Comparison of ENCODE assay signal across 1 cellular context in the genomic region with DNA sequence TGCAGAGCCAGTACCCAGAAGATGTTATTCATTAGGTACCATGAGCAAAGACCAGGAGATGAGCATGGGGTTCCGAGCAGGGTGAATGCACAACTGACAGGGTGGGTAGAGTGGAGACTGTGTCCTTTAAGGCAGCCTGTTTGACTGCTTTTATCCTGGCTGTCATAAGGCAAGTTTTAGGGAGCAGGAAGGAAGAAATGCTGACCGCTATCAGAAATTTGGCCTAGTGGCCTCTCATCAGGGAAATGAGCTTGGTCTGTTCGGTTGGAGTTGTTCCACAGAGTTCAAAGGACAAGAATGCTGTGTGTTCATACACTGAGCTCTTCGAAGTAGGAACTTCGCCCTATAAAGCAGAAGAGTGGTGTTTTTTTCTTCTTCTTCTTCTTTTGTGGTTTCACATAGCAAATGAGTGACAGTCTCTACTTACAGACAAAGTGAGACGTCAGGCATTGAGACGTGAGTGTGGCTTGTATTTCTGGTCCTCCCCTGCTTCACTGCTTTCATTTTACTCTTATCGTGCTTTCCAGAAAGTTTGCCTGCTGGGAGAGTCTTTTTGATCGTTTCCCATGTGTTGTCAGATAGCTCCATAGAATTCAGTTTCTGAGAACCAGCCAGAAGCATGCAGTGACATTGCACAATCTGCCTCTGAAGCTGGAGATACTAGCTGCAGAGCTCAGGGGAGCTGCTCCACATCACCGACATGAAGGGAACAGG.
A peak's percentile ranks its signal among the peaks of the same experiment; 100 is the strongest.
TF ChIP-seq lines count a peak whose summit lies in the region.

A gene with protein sequence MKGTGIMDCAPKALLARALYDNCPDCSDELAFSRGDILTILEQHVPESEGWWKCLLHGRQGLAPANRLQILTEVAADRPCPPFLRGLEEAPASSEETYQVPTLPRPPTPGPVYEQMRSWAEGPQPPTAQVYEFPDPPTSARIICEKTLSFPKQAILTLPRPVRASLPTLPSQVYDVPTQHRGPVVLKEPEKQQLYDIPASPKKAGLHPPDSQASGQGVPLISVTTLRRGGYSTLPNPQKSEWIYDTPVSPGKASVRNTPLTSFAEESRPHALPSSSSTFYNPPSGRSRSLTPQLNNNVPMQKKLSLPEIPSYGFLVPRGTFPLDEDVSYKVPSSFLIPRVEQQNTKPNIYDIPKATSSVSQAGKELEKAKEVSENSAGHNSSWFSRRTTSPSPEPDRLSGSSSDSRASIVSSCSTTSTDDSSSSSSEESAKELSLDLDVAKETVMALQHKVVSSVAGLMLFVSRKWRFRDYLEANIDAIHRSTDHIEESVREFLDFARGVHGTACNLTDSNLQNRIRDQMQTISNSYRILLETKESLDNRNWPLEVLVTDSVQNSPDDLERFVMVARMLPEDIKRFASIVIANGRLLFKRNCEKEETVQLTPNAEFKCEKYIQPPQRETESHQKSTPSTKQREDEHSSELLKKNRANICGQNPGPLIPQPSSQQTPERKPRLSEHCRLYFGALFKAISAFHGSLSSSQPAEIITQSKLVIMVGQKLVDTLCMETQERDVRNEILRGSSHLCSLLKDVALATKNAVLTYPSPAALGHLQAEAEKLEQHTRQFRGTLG (plus strand): TSS at position 502 of the 714 bp plus-strand sequence. CDS start 199 bp downstream, at position 701.

TF ChIP-seq in K562, 482 proteins besides CTCF, POLR2A, EP300 and RAD21 (continued from another document and continues in another):
- TF ChIP-seq RBBP5 (IDR thresholded peaks at IDR 0.05; ENCODE audit: borderline replicate concordance, insufficient read depth, low read length, poor library complexity, severe bottlenecking), result no peak
- TF ChIP-seq, protein P1, sequence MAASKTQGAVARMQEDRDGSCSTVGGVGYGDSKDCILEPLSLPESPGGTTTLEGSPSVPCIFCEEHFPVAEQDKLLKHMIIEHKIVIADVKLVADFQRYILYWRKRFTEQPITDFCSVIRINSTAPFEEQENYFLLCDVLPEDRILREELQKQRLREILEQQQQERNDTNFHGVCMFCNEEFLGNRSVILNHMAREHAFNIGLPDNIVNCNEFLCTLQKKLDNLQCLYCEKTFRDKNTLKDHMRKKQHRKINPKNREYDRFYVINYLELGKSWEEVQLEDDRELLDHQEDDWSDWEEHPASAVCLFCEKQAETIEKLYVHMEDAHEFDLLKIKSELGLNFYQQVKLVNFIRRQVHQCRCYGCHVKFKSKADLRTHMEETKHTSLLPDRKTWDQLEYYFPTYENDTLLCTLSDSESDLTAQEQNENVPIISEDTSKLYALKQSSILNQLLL (CRISPR knock-in tag; IDR thresholded peaks at IDR 0.05; ENCODE audit: borderline replicate concordance), result no peak
- TF ChIP-seq ZNF143 (CRISPR knock-in tag; IDR thresholded peaks at IDR 0.05), result no peak
- peak; percentile 99 for TF ChIP-seq TCF3 (CRISPR knock-in tag; IDR thresholded peaks at IDR 0.05)
- TF ChIP-seq ZNF12 (CRISPR knock-in tag; IDR thresholded peaks at IDR 0.05), result 0 out of 2 replicates have a peak, but pooled peaks have one; percentile 48
- TF ChIP-seq ZNF184 (CRISPR knock-in tag; IDR thresholded peaks at IDR 0.05), result no peak
- no peak for TF ChIP-seq CAMTA2 (CRISPR knock-in tag; conservative IDR thresholded peaks at IDR 0.05)
- TF ChIP-seq NFIC (IDR thresholded peaks at IDR 0.05), result peak; percentile 95
- TF ChIP-seq ARID1B (IDR thresholded peaks at IDR 0.05), result peak; percentile 99
- no peak for TF ChIP-seq NCOA4 (IDR thresholded peaks at IDR 0.05; ENCODE audit: partially characterized antibody)
- TF ChIP-seq PTTG1 (tag; IDR thresholded peaks at IDR 0.05; ENCODE audit: low read depth), result no peak
- no peak for TF ChIP-seq XRCC4 (IDR thresholded peaks at IDR 0.05; ENCODE audit: extremely low read depth, insufficient read depth, insufficient read length)
- no peak for TF ChIP-seq HNRNPLL (IDR thresholded peaks at IDR 0.05; ENCODE audit: low read depth, low read length, poor library complexity, severe bottlenecking)
- TF ChIP-seq KDM1A (IDR thresholded peaks at IDR 0.05), result peak; percentile 97
- TF ChIP-seq, protein P2, sequence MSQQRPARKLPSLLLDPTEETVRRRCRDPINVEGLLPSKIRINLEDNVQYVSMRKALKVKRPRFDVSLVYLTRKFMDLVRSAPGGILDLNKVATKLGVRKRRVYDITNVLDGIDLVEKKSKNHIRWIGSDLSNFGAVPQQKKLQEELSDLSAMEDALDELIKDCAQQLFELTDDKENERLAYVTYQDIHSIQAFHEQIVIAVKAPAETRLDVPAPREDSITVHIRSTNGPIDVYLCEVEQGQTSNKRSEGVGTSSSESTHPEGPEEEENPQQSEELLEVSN (IDR thresholded peaks at IDR 0.05; ENCODE audit: borderline replicate concordance in 1 of 2, extremely low read depth in 1 of 2, insufficient read depth in 1 of 2, insufficient read length in 1 of 2, low read depth in 1 of 2, low read length in 1 of 2, poor library complexity in 1 of 2, severe bottlenecking in 1 of 2), result peak in 1 of 2 experiments; percentile 35
- TF ChIP-seq CCAR2 (IDR thresholded peaks at IDR 0.05; ENCODE audit: low read depth, low read length), result no peak
- TF ChIP-seq, protein P3, sequence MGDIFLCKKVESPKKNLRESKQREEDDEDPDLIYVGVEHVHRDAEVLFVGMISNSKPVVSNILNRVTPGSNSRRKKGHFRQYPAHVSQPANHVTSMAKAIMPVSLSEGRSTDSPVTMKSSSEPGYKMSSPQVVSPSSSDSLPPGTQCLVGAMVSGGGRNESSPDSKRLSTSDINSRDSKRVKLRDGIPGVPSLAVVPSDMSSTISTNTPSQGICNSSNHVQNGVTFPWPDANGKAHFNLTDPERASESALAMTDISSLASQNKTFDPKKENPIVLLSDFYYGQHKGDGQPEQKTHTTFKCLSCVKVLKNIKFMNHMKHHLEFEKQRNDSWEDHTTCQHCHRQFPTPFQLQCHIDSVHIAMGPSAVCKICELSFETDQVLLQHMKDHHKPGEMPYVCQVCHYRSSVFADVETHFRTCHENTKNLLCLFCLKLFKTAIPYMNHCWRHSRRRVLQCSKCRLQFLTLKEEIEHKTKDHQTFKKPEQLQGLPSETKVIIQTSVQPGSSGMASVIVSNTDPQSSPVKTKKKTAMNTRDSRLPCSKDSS (IDR thresholded peaks at IDR 0.05; ENCODE audit: low read depth, partially characterized antibody), result no peak
- 0 out of 2 replicates have a peak, but pooled peaks have one; percentile 13 for TF ChIP-seq OTX1 (CRISPR knock-in tag; IDR thresholded peaks at IDR 0.05)
- TF ChIP-seq GABPB1 (CRISPR knock-in tag; IDR thresholded peaks at IDR 0.05), result peak; percentile 17; the same call in 1 of the 2 replicates
- TF ChIP-seq, protein P4, sequence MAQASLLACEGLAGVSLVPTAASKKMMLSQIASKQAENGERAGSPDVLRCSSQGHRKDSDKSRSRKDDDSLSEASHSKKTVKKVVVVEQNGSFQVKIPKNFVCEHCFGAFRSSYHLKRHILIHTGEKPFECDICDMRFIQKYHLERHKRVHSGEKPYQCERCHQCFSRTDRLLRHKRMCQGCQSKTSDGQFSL (CRISPR knock-in tag; IDR thresholded peaks at IDR 0.05), result no peak
- TF ChIP-seq, protein P4 (tag; IDR thresholded peaks at IDR 0.05), result no peak
- no peak for TF ChIP-seq SMC3 (conservative IDR thresholded peaks at IDR 0.05; ENCODE audit: insufficient read depth, low read depth, low read length)
- TF ChIP-seq CHD4 (IDR thresholded peaks at IDR 0.05; ENCODE audit: insufficient read depth, insufficient replicate concordance, low read depth, low read length, poor library complexity, severe bottlenecking), result no peak
- 0 out of 2 replicates have a peak, but pooled peaks have one; percentile 10 for TF ChIP-seq ARID2 (IDR thresholded peaks at IDR 0.05)
- TF ChIP-seq ELF2 (CRISPR knock-in tag; IDR thresholded peaks at IDR 0.05), result no peak
- no peak for TF ChIP-seq ZNF785 (CRISPR knock-in tag; IDR thresholded peaks at IDR 0.05)
- TF ChIP-seq, protein P5, sequence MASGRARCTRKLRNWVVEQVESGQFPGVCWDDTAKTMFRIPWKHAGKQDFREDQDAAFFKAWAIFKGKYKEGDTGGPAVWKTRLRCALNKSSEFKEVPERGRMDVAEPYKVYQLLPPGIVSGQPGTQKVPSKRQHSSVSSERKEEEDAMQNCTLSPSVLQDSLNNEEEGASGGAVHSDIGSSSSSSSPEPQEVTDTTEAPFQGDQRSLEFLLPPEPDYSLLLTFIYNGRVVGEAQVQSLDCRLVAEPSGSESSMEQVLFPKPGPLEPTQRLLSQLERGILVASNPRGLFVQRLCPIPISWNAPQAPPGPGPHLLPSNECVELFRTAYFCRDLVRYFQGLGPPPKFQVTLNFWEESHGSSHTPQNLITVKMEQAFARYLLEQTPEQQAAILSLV (tag; IDR thresholded peaks at IDR 0.05), result peak; percentile 95
- TF ChIP-seq FOXM1 (IDR thresholded peaks at IDR 0.05; ENCODE audit: low read depth), result peak; percentile 94
- TF ChIP-seq FOXM1 (CRISPR knock-in tag; IDR thresholded peaks at IDR 0.05; ENCODE audit: low read depth), result no peak
- peak; percentile 78 for TF ChIP-seq FOSL1 (tag; conservative IDR thresholded peaks at IDR 0.05)
- TF ChIP-seq, protein P6, sequence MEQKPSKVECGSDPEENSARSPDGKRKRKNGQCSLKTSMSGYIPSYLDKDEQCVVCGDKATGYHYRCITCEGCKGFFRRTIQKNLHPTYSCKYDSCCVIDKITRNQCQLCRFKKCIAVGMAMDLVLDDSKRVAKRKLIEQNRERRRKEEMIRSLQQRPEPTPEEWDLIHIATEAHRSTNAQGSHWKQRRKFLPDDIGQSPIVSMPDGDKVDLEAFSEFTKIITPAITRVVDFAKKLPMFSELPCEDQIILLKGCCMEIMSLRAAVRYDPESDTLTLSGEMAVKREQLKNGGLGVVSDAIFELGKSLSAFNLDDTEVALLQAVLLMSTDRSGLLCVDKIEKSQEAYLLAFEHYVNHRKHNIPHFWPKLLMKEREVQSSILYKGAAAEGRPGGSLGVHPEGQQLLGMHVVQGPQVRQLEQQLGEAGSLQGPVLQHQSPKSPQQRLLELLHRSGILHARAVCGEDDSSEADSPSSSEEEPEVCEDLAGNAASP (IDR thresholded peaks at IDR 0.05), result no peak
- TF ChIP-seq NR3C1 (CRISPR knock-in tag; IDR thresholded peaks at IDR 0.05), result no peak
- peak; percentile 53; the same call in 1 of the 2 replicates for TF ChIP-seq SP1 (CRISPR knock-in tag; IDR thresholded peaks at IDR 0.05)
- TF ChIP-seq BACH1 (tag; IDR thresholded peaks at IDR 0.05), result peak; percentile 63; the same call in 1 of the 2 replicates
- TF ChIP-seq ZNF384 (IDR thresholded peaks at IDR 0.05; ENCODE audit: low read depth, low read length), result peak; percentile 71
- peak in 1 of 2 experiments; percentile 55; a peak in 1 of 4 replicates for TF ChIP-seq NONO (IDR thresholded peaks at IDR 0.05; ENCODE audit: low read depth in 2 of 2, low read length in 1 of 2)
- no peak for TF ChIP-seq TEAD2 (tag; IDR thresholded peaks at IDR 0.05)
- TF ChIP-seq HIVEP1 (CRISPR knock-in tag; IDR thresholded peaks at IDR 0.05), result 0 out of 2 replicates have a peak, but pooled peaks have one; percentile 38
- peak; percentile 90 for TF ChIP-seq TRIM28 (IDR thresholded peaks at IDR 0.05)
- TF ChIP-seq, protein P7, sequence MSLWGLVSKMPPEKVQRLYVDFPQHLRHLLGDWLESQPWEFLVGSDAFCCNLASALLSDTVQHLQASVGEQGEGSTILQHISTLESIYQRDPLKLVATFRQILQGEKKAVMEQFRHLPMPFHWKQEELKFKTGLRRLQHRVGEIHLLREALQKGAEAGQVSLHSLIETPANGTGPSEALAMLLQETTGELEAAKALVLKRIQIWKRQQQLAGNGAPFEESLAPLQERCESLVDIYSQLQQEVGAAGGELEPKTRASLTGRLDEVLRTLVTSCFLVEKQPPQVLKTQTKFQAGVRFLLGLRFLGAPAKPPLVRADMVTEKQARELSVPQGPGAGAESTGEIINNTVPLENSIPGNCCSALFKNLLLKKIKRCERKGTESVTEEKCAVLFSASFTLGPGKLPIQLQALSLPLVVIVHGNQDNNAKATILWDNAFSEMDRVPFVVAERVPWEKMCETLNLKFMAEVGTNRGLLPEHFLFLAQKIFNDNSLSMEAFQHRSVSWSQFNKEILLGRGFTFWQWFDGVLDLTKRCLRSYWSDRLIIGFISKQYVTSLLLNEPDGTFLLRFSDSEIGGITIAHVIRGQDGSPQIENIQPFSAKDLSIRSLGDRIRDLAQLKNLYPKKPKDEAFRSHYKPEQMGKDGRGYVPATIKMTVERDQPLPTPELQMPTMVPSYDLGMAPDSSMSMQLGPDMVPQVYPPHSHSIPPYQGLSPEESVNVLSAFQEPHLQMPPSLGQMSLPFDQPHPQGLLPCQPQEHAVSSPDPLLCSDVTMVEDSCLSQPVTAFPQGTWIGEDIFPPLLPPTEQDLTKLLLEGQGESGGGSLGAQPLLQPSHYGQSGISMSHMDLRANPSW (CRISPR knock-in tag; IDR thresholded peaks at IDR 0.05), result no peak
- TF ChIP-seq FOXP1 (CRISPR knock-in tag; IDR thresholded peaks at IDR 0.05), result no peak; the same call in 1 of the 2 replicates
- no peak for TF ChIP-seq ZNF3 (CRISPR knock-in tag; IDR thresholded peaks at IDR 0.05)
- TF ChIP-seq, protein P8, sequence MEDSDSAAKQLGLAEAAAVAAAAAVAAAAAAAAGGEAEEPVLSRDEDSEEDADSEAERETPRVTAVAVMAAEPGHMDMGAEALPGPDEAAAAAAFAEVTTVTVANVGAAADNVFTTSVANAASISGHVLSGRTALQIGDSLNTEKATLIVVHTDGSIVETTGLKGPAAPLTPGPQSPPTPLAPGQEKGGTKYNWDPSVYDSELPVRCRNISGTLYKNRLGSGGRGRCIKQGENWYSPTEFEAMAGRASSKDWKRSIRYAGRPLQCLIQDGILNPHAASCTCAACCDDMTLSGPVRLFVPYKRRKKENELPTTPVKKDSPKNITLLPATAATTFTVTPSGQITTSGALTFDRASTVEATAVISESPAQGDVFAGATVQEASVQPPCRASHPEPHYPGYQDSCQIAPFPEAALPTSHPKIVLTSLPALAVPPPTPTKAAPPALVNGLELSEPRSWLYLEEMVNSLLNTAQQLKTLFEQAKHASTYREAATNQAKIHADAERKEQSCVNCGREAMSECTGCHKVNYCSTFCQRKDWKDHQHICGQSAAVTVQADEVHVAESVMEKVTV (CRISPR knock-in tag; IDR thresholded peaks at IDR 0.05), result peak; percentile 28; the same call in 1 of the 2 replicates
- no peak for TF ChIP-seq HDAC6 (IDR thresholded peaks at IDR 0.05; ENCODE audit: low read depth, low read length)
- peak; percentile 96 for TF ChIP-seq CTBP1 (IDR thresholded peaks at IDR 0.05; ENCODE audit: borderline replicate concordance)
- TF ChIP-seq ZNF146 (CRISPR knock-in tag; IDR thresholded peaks at IDR 0.05; ENCODE audit: unreplicated experiment), result no peak
- TF ChIP-seq, protein P9, sequence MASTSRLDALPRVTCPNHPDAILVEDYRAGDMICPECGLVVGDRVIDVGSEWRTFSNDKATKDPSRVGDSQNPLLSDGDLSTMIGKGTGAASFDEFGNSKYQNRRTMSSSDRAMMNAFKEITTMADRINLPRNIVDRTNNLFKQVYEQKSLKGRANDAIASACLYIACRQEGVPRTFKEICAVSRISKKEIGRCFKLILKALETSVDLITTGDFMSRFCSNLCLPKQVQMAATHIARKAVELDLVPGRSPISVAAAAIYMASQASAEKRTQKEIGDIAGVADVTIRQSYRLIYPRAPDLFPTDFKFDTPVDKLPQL (IDR thresholded peaks at IDR 0.05; ENCODE audit: extremely low read depth, insufficient read length), result no peak
- no peak for TF ChIP-seq TAF7 (tag; IDR thresholded peaks at IDR 0.05)
- peak in 1 of 3 experiments; percentile 63 for TF ChIP-seq YY1 (IDR thresholded peaks at IDR 0.05; ENCODE audit: borderline replicate concordance in 1 of 3, control insufficient read depth in 1 of 3, extremely low read depth in 1 of 3, insufficient read depth in 3 of 3, insufficient read length in 1 of 3, insufficient replicate concordance in 2 of 3, low read depth in 1 of 3, low read length in 2 of 3)
- TF ChIP-seq ZNF24 (IDR thresholded peaks at IDR 0.05), result peak; percentile 63; the same call in 1 of the 2 replicates
- TF ChIP-seq ZNF764 (CRISPR knock-in tag; IDR thresholded peaks at IDR 0.05; ENCODE audit: low read depth), result no peak
